1 cellular context compared by ENCODE assay signal in genomic region chr4:76279462-76279861, GRCh38.
TF ChIP-seq lines count a peak whose summit lies in the region.

No MANE protein-coding gene starts in this region.

TF ChIP-seq in GM23338, 12 proteins besides CTCF, POLR2A, EP300 and RAD21 (continued from another document):
- TF ChIP-seq ZNF462 (CRISPR knock-in tag; IDR thresholded peaks at IDR 0.05) (no peak), ETS1 (IDR thresholded peaks at IDR 0.05) (no peak), REST (IDR thresholded peaks at IDR 0.05; ENCODE audit: unreplicated experiment) (no peak), ZNF331 (CRISPR knock-in tag; IDR thresholded peaks at IDR 0.05; ENCODE audit: low read depth) (no peak)
